In genomic region chr2:11156396-11157075, GRCh38 we compare ENCODE assay signal across 10 cellular contexts. TPM values are rescaled to one million over a fixed set of nuclear protein-coding genes. Genes with fewer than 3 reads are reported as not detected.
DNase-seq lines count a peak whose midpoint lies in the region; ATAC-seq and TF ChIP-seq lines count a peak whose summit lies in the region.
"Had no signal": no experiment of that assay in that cellular context is flagged by ENCODE, and none has a peak within 500 bp of the region (broad histone marks: within the 10 kb centered on the region; RNA-seq: fewer than 3 reads in every experiment).

No MANE protein-coding gene starts in this region.

- H3K9me3 Mint-ChIP-seq in natural killer cell treated with Interleukin-12 subunit alpha and Interleukin-12 subunit beta and Interleukin-15 and Interleukin-18, amount 100 ng/mL, for 72 hours: no peaks in the 10 kb centered on the region

- H3K18ac ChIP-seq in trophoblast cell (ENCODE audit: low read length): no peak overlapping the region

- peak overlapping the region in 1 of 2 donors; percentile 72 for H3K27ac Mint-ChIP-seq in natural killer cell treated with Interleukin-12 subunit alpha and Interleukin-12 subunit beta and Interleukin-15 and Interleukin-18, amount 100 ng/mL, for 72 hours

- H3K4me3 Mint-ChIP-seq in natural killer cell treated with Interleukin-12 subunit alpha and Interleukin-12 subunit beta and Interleukin-15 and Interleukin-18, amount 100 ng/mL, for 72 hours: peak overlapping the region; percentile 91

- H3K27me3 Mint-ChIP-seq in natural killer cell treated with Interleukin-12 subunit alpha and Interleukin-12 subunit beta and Interleukin-15 and Interleukin-18, amount 100 ng/mL, for 72 hours: no peaks in the 10 kb centered on the region

- H3K4me1 ChIP-seq in body of pancreas: peaks cover 42% of the 10 kb centered on the region
- peaks cover 3 to 11% of the 10 kb centered on the region in 2 experiments for H3K4me1 ChIP-seq in trophoblast cell (ENCODE audit: control insufficient read depth in 1 of 2, insufficient read depth in 2 of 2, low read length in 2 of 2)

- DNase-seq in HFF-Myc (ENCODE audit: extremely low read depth, low read depth) (no peak), body of pancreas (peak in 1 of 4 donors; percentile 30), nucleus accumbens (lab: John Stamatoyannopoulos, UW) (no peak), trophoblast cell (no peak), AG08395 (ENCODE audit: low spot score) (no peak)
- DNase-seq in natural killer cell treated with Interleukin-12 subunit alpha and Interleukin-12 subunit beta and Interleukin-15 and Interleukin-18, amount 100 ng/mL, for 72 hours (ENCODE audit: low spot score): no peak
- DNase-seq: NCI-H2171 had no signal

- no peaks in the 10 kb centered on the region for H3K36me3 ChIP-seq in body of pancreas (replicated peaks in 1 of 2; ENCODE audit: insufficient read depth in 1 of 2, low read depth in 2 of 2)
- no peaks in the 10 kb centered on the region for H3K36me3 ChIP-seq in trophoblast cell (ENCODE audit: control insufficient read depth in 1 of 2, insufficient read depth in 2 of 2, low read length in 2 of 2)

- H2AK5ac ChIP-seq in trophoblast cell (ENCODE audit: low read length): no peak overlapping the region

- no peaks in the 10 kb centered on the region for H3K36me3 Mint-ChIP-seq in natural killer cell treated with Interleukin-12 subunit alpha and Interleukin-12 subunit beta and Interleukin-15 and Interleukin-18, amount 100 ng/mL, for 72 hours

- H3K4me2 ChIP-seq in trophoblast cell (ENCODE audit: low read length): no peak overlapping the region

- H3K4ac ChIP-seq in trophoblast cell (ENCODE audit: low read depth, low read length): no peak overlapping the region

- no peak for TF ChIP-seq POLR2A in body of pancreas (IDR thresholded peaks at IDR 0.05)

- no peak overlapping the region for H3K23ac ChIP-seq in trophoblast cell (ENCODE audit: low read length)

- ATAC-seq in body of pancreas: no peak
- ATAC-seq in natural killer cell treated with Interleukin-12 subunit alpha and Interleukin-12 subunit beta and Interleukin-15 and Interleukin-18, amount 100 ng/mL, for 72 hours: no peak
- no peak for ATAC-seq in GM19023 (IDR thresholded peaks at IDR 0.05; ENCODE audit: unreplicated experiment)

- no peak overlapping the region for H2BK120ac ChIP-seq in trophoblast cell (ENCODE audit: insufficient read depth, low read length, poor library complexity)

- no peak overlapping the region for H4K8ac ChIP-seq in trophoblast cell (ENCODE audit: low read depth, low read length)

- H3K14ac ChIP-seq in trophoblast cell (ENCODE audit: low read length): no peak overlapping the region

- H3K27me3 ChIP-seq in body of pancreas (no peaks in the 10 kb centered on the region), trophoblast cell (ENCODE audit: insufficient read depth, low read length) (no peaks in the 10 kb centered on the region)
- H3K27me3 ChIP-seq: SJSA1 had no signal

- peaks cover 5% of the 10 kb centered on the region for H3K79me2 ChIP-seq in trophoblast cell (ENCODE audit: control insufficient read depth, insufficient read depth, low read length, poor library complexity)

- H2AFZ ChIP-seq in trophoblast cell (ENCODE audit: insufficient read depth, low read length, poor library complexity): no peak overlapping the region

- 81 to 89% methylated on average over 11 to 13 of the region's 13 CpGs for WGBS in body of pancreas, 2 donors
- no CpG with 5 or more reads among the region's 13 CpGs for WGBS in trophoblast cell (ENCODE audit: extremely low coverage, insufficient coverage, insufficient read length)

- H2BK5ac ChIP-seq in trophoblast cell (ENCODE audit: low read depth, low read length, poor library complexity): no peak overlapping the region

- peak overlapping the region; percentile 86; the same call in 1 of the 2 replicates for H3K27ac ChIP-seq in C4-2B
- H3K27ac ChIP-seq in body of pancreas: peak overlapping the region in 3 of 4 donors; percentile 11 to 64 (median 62)
- H3K27ac ChIP-seq in trophoblast cell (ENCODE audit: low read depth, low read length): no peak overlapping the region

- H3K79me1 ChIP-seq in trophoblast cell (ENCODE audit: low read length): peaks cover 10% of the 10 kb centered on the region

- H2BK12ac ChIP-seq in trophoblast cell (ENCODE audit: low read length): no peak overlapping the region

- H4K91ac ChIP-seq in trophoblast cell (ENCODE audit: low read depth, low read length): no peak overlapping the region

- H3K4me1 Mint-ChIP-seq in natural killer cell treated with Interleukin-12 subunit alpha and Interleukin-12 subunit beta and Interleukin-15 and Interleukin-18, amount 100 ng/mL, for 72 hours (ENCODE audit: low read depth in 2 of 2): peaks cover 10 to 18% of the 10 kb centered on the region in 2 donors

- H3K9me3 ChIP-seq in body of pancreas (no peaks in the 10 kb centered on the region), trophoblast cell (ENCODE audit: insufficient read depth, low read depth, low read length) (no peaks in the 10 kb centered on the region)

- H3K9ac ChIP-seq in trophoblast cell (ENCODE audit: low read length): no peak overlapping the region

- H4K12ac ChIP-seq in trophoblast cell (ENCODE audit: low read depth, low read length): no peak overlapping the region

- intact Hi-C loops in body of pancreas (cut with DNase I): no loop called here

- peak overlapping the region; percentile 60; the same call in 1 of the 2 replicates for H3K4me3 ChIP-seq in HFF-Myc (replicated peaks; ENCODE audit: low read depth, low read length)
- H3K4me3 ChIP-seq in body of pancreas: no peak overlapping the region
- H3K4me3 ChIP-seq in trophoblast cell (ENCODE audit: low read depth, low read length): no peak overlapping the region

- no peak for TF ChIP-seq CTCF in C4-2B (conservative IDR thresholded peaks at IDR 0.05)
- TF ChIP-seq CTCF in HFF-Myc (IDR thresholded peaks at IDR 0.05; ENCODE audit: low read depth, low read length, missing control alignments): no peak
- TF ChIP-seq CTCF in body of pancreas (IDR thresholded peaks at IDR 0.05): no peak

RNA-seq across cellular contexts. Expression of gene SLC66A3, which starts 1.3 kb away (rescaled TPM):
- total RNA-seq in body of pancreas: 10 to 100 TPM; 28.0 to 38.2 TPM
- total RNA-seq in natural killer cell treated with Interleukin-12 subunit alpha and Interleukin-12 subunit beta and Interleukin-15 and Interleukin-18, amount 100 ng/mL, for 72 hours: 10 to 100 TPM in 1 of 2 donors, 1 to 10 TPM in 1; 8.2 to 13.0 TPM
- 18.5 and 18.7 TPM in 2 replicates for polyA plus RNA-seq in trophoblast cell (2013)
